Comparison of ENCODE assay signal across 12 cellular contexts in the genomic region with DNA sequence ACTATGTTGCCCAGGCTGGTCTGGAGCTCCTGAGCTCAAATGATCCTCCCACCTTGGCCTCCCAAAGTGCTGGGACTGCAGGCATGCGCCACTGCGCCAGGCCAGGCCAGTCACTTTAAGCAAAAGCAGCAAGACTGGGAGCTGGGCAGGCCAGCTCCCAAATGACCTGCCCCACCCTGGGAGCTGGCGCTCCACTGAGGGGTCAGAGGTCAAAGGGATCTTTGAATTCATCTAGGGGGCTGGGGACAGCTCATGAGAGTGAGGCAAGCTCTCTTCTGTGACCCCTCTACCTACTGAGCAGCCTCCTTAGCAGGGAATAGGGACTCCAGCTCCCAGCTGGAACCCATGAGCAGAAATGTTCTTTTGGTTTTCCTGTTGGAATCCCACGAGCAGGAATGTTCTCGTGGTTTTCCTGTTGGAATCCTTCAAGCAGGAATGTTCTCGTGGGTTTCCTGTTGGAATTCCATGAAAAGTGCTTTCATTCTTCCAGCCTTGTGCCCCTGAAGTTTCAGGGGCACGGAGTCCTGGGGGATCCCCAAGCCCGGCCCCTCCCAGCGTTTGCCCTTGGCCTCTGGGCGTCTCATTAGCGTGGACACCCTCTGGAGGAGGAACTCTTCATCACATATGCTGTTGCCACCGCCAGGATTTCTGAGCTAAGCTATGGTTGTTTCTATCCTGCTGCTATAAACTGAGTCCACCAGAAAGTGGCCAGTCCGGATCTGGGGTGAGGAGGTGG.
DNase-seq lines count a peak whose midpoint lies in the region; ATAC-seq and TF ChIP-seq lines count a peak whose summit lies in the region.
"Had no signal": no experiment of that assay in that cellular context is flagged by ENCODE, and none has a peak within 500 bp of the region (broad histone marks: within the 10 kb centered on the region; RNA-seq: fewer than 3 reads in every experiment).

No MANE protein-coding gene starts in this region.

- no peaks in the 10 kb centered on the region for H3K9me3 Mint-ChIP-seq in Calu3 (ENCODE audit: low read depth, unreplicated experiment)

- BruUV-seq in HCT116 (replicated peaks; lab: Mats Ljungman, UMichigan): no TSS peak
- BruUV-seq in Calu3 (replicated peaks; lab: Mats Ljungman, UMichigan): no TSS peak

- POLR2A ChIA-PET in HCT116 (lab: Charles Lee): no interaction called here

- in situ Hi-C loops in brain microvascular endothelial cell (cut with HindIII; ENCODE audit: low pct_ligation_motif_present, low sequenced_read_pairs) (no loop called here), HAP-1 (cut with MboI; ENCODE audit: low sequenced_read_pairs) (no loop called here)

- peaks cover 67% of the 10 kb centered on the region for H3K4me1 Mint-ChIP-seq in Calu3 (ENCODE audit: low read depth, unreplicated experiment)

- no peak overlapping the region for H3K27ac ChIP-seq in HCT116 (ENCODE audit: low read depth, low read length)
- H3K27ac ChIP-seq in brain microvascular endothelial cell: no peak overlapping the region
- peak overlapping the region in 1 of 2 donors; percentile 26 for H3K27ac ChIP-seq in liver (ENCODE audit: low read depth in 1 of 2, low read length in 2 of 2)
- H3K27ac ChIP-seq in subcutaneous abdominal adipose tissue (ENCODE audit: low read depth, low read length): peak overlapping the region; percentile 30
- H3K27ac ChIP-seq in aorta (ENCODE audit: low read depth in 1 of 2, low read length in 2 of 2): peak overlapping the region in 1 of 2 donors; percentile 7
- H3K27ac ChIP-seq: PC-9, VCaP had no signal

- DNase-seq in HCT116 (ENCODE audit: low read depth, low spot score) (no peak), brain microvascular endothelial cell (no peak), Calu3 (no peak), SHP77 (lab: John Stamatoyannopoulos, UW) (no peak), aorta (no peak), HAP-1 (ENCODE audit: low spot score in 2 of 2) (no peak)
- DNase-seq: DMS53, NCI-H2081 treated with DMSO at 0.1 percent for 48 hours, PC-9 had no signal

- H3K9me2 ChIP-seq in HCT116 (ENCODE audit: insufficient read depth): no peaks in the 10 kb centered on the region

- H3K9me3 ChIP-seq in HCT116 (ENCODE audit: control insufficient read depth in 1 of 2, insufficient read depth in 1 of 2, low read depth in 1 of 2, low read length in 2 of 2): no peaks in the 10 kb centered on the region
- no peaks in the 10 kb centered on the region for H3K9me3 ChIP-seq in liver (ENCODE audit: control insufficient read depth in 4 of 4, low read length in 3 of 4)
- H3K9me3 ChIP-seq in subcutaneous abdominal adipose tissue (ENCODE audit: control insufficient read depth in 5 of 5, low read length in 5 of 5): no peaks in the 10 kb centered on the region
- H3K9me3 ChIP-seq in aorta (ENCODE audit: control insufficient read depth, low read length): no peaks in the 10 kb centered on the region
- no peaks in the 10 kb centered on the region for H3K9me3 ChIP-seq in HAP-1

- intact Hi-C loops in HCT116 (cut with micrococcal nuclease): no loop called here
- intact Hi-C loops in Calu3 (cut with micrococcal nuclease; ENCODE audit: unreplicated experiment): no loop called here
- intact Hi-C loops in aorta (cut with DNase I): no loop called here

- no peak for TF ChIP-seq POLR2A in HCT116 (IDR thresholded peaks at IDR 0.05; ENCODE audit: borderline replicate concordance, extremely low read depth, insufficient read depth, insufficient read length)

- H3K27me3 Mint-ChIP-seq in Calu3 (ENCODE audit: unreplicated experiment): no peaks in the 10 kb centered on the region

- no peak for TF ChIP-seq RAD21 in HCT116 (IDR thresholded peaks at IDR 0.05; ENCODE audit: low read depth)
- TF ChIP-seq RAD21 in liver (IDR thresholded peaks at IDR 0.05): peak in 1 of 2 donors; percentile 4

- H3K27me3 ChIP-seq in HCT116 (ENCODE audit: insufficient read depth, low read length) (no peaks in the 10 kb centered on the region), brain microvascular endothelial cell (replicated peaks) (no peaks in the 10 kb centered on the region), liver (ENCODE audit: control insufficient read depth in 4 of 4, insufficient read depth in 4 of 4, low read length in 3 of 4) (no peaks in the 10 kb centered on the region), subcutaneous abdominal adipose tissue (ENCODE audit: control insufficient read depth in 5 of 5, insufficient read depth in 4 of 5, low read length in 5 of 5) (no peaks in the 10 kb centered on the region), aorta (ENCODE audit: control insufficient read depth in 1 of 2, insufficient read depth in 2 of 2, low read length in 1 of 2) (no peaks in the 10 kb centered on the region), HAP-1 (ENCODE audit: low read depth) (no peaks in the 10 kb centered on the region)

- CTCF ChIA-PET in HCT116 (lab: Charles Lee): interaction anchor here (1.1 kb wide), 1 partner anchor 10 kb away, joined by 3 read pairs; no protein-coding TSS in a partner anchor
- CTCF ChIA-PET in Calu3 (lab: Charles Lee): interaction anchor here (0.9 kb wide), 1 partner anchor 519 kb away, joined by 3 read pairs; no protein-coding TSS in a partner anchor

- RAD21 ChIA-PET in HCT116 (lab: Charles Lee; ENCODE audit: low non-redundant PET in 1 of 2, low total read pairs in 2 of 2, uncharacterized antibody in 2 of 2, unreplicated experiment in 2 of 2): no interaction called here

- H3K79me2 ChIP-seq in HCT116 (ENCODE audit: insufficient read depth, low read length): no peaks in the 10 kb centered on the region

- 66% methylated on average over 13 of the region's 13 CpGs for WGBS in liver
- 73 to 85% methylated on average over 13 of the region's 13 CpGs for WGBS in aorta, 2 donors

- peak overlapping the region; percentile 21; the same call in 1 of the 2 replicates for H3K4me2 ChIP-seq in HCT116 (ENCODE audit: low read length)
- H3K4me2 ChIP-seq: PC-9 had no signal

- no peak overlapping the region for H3K27ac Mint-ChIP-seq in Calu3 (ENCODE audit: unreplicated experiment)

- H4K20me1 ChIP-seq in HCT116 (ENCODE audit: insufficient read depth): no peaks in the 10 kb centered on the region

- H3K36me3 ChIP-seq in HCT116 (ENCODE audit: control insufficient read depth in 1 of 2, insufficient read depth in 2 of 2, low read length in 2 of 2) (no peaks in the 10 kb centered on the region), brain microvascular endothelial cell (replicated peaks) (no peaks in the 10 kb centered on the region), liver (ENCODE audit: control insufficient read depth in 4 of 4, insufficient read depth in 3 of 4, low read depth in 1 of 4, low read length in 3 of 4) (no peaks in the 10 kb centered on the region), subcutaneous abdominal adipose tissue (ENCODE audit: control insufficient read depth in 5 of 5, insufficient read depth in 5 of 5, low read length in 5 of 5) (no peaks in the 10 kb centered on the region), aorta (ENCODE audit: control insufficient read depth in 1 of 2, insufficient read depth in 2 of 2, low read length in 1 of 2) (no peaks in the 10 kb centered on the region), HAP-1 (replicated peaks) (no peaks in the 10 kb centered on the region)

- no peak overlapping the region for H3K4me3 Mint-ChIP-seq in Calu3 (ENCODE audit: low read depth, unreplicated experiment)

- H2AFZ ChIP-seq in HCT116 (ENCODE audit: low read depth, low read length, poor library complexity, severe bottlenecking): no peak overlapping the region
- H2AFZ ChIP-seq: PC-9 had no signal

- no peak overlapping the region for H3K4me3 ChIP-seq in HCT116 (replicated peaks in 1 of 2; ENCODE audit: low read depth in 1 of 2, low read length in 2 of 2)
- no peak overlapping the region for H3K4me3 ChIP-seq in brain microvascular endothelial cell (ENCODE audit: low read depth, low read length)
- H3K4me3 ChIP-seq in liver (ENCODE audit: low read depth in 1 of 3, low read length in 3 of 3): no peak overlapping the region
- H3K4me3 ChIP-seq in subcutaneous abdominal adipose tissue (ENCODE audit: low read depth in 1 of 5, low read length in 5 of 5): no peak overlapping the region
- H3K4me3 ChIP-seq in aorta (ENCODE audit: low read length in 2 of 2): no peak overlapping the region
- no peak overlapping the region for H3K4me3 ChIP-seq in HAP-1
- H3K4me3 ChIP-seq: PC-9 had no signal

- TF ChIP-seq CTCF in HCT116 (IDR thresholded peaks at IDR 0.05 in 2 of 3, conservative IDR thresholded peaks at IDR 0.05 in 1 of 3; ENCODE audit: borderline replicate concordance in 1 of 3, insufficient read depth in 1 of 3, low read depth in 2 of 3, low read length in 2 of 3) (no peak), brain microvascular endothelial cell (IDR thresholded peaks at IDR 0.05; ENCODE audit: low read depth, low read length, missing control alignments) (peak; percentile 40), liver (IDR thresholded peaks at IDR 0.05; ENCODE audit: low read depth, low read length, missing input control) (no peak), Calu3 (IDR thresholded peaks at IDR 0.05; ENCODE audit: unreplicated experiment) (no peak)

- H3K36me3 Mint-ChIP-seq in Calu3 (ENCODE audit: insufficient read depth, unreplicated experiment): peaks cover 9% of the 10 kb centered on the region

- H3K4me1 ChIP-seq in HCT116 (ENCODE audit: control insufficient read depth in 1 of 2, insufficient read depth in 2 of 2, low read length in 2 of 2) (peaks cover 0 to 9% of the 10 kb centered on the region in 2 experiments; a peak in 2 of 4 replicates), liver (ENCODE audit: control insufficient read depth in 4 of 4, insufficient read depth in 4 of 4, low read length in 3 of 4) (peaks cover 29 to 42% (median 38%) of the 10 kb centered on the region in 4 donors), subcutaneous abdominal adipose tissue (ENCODE audit: control insufficient read depth in 5 of 5, insufficient read depth in 5 of 5, low read length in 5 of 5) (peaks cover 21 to 72% (median 51%) of the 10 kb centered on the region in 5 donors), aorta (ENCODE audit: control insufficient read depth in 1 of 2, insufficient read depth in 2 of 2, low read length in 2 of 2) (peaks cover 0 to 3% of the 10 kb centered on the region in 2 donors), HAP-1 (peaks cover 10% of the 10 kb centered on the region)

- no peak overlapping the region for H3K9ac ChIP-seq in HCT116 (ENCODE audit: low read length)
- H3K9ac ChIP-seq in liver (ENCODE audit: low read depth in 1 of 2, low read length in 2 of 2): no peak overlapping the region
- peak overlapping the region in 1 of 5 donors; percentile 26 for H3K9ac ChIP-seq in subcutaneous abdominal adipose tissue (ENCODE audit: low read length in 5 of 5)

- ATAC-seq in HCT116 (no peak), aorta (ENCODE audit: low FRiP score) (no peak)

TF ChIP-seq in HCT116, 20 proteins besides CTCF, POLR2A, EP300 and RAD21 (continues in another document):
- TF ChIP-seq TCF7L2 (IDR thresholded peaks at IDR 0.05; ENCODE audit: borderline replicate concordance, extremely low read depth, insufficient read depth, insufficient read length) (no peak), ZNF274 (IDR thresholded peaks at IDR 0.05; ENCODE audit: low read depth, low read length) (no peak), CEBPB (IDR thresholded peaks at IDR 0.05; ENCODE audit: low read depth) (no peak)

TF ChIP-seq in liver, 16 proteins besides CTCF, POLR2A, EP300 and RAD21 (continues in another document):
- TF ChIP-seq SP1 (IDR thresholded peaks at IDR 0.05) (peak; percentile 15), RXRA (IDR thresholded peaks at IDR 0.05) (peak in 1 of 2 donors; percentile 38)
